ENCODE assay signal across 1 cellular context in genomic region chr9:121271368-121272351, GRCh38.
TF ChIP-seq lines count a peak whose summit lies in the region.

No MANE protein-coding gene starts in this region.

TF ChIP-seq in HepG2, 621 proteins besides CTCF, POLR2A, EP300 and RAD21 (continued from another document):
- TF ChIP-seq ZXDC (CRISPR knock-in tag; IDR thresholded peaks at IDR 0.05) (no peak), ZUFSP (CRISPR knock-in tag; IDR thresholded peaks at IDR 0.05; ENCODE audit: borderline replicate concordance) (no peak), XRCC5 (optimal IDR thresholded peaks at IDR 0.05; ENCODE audit: low read length) (no peak), ZBTB25 (CRISPR knock-in tag; IDR thresholded peaks at IDR 0.05) (no peak), NAIF1 (CRISPR knock-in tag; IDR thresholded peaks at IDR 0.05; ENCODE audit: borderline replicate concordance) (no peak)
TF ChIP-seq in HepG2: peak in this region for 0.
